ENCODE assay signal across 1 cellular context in genomic region chr18:13438507-13439056, GRCh38.
TF ChIP-seq lines count a peak whose summit lies in the region.

No MANE protein-coding gene starts in this region.

TF ChIP-seq in WTC11, 78 proteins besides CTCF, POLR2A, EP300 and RAD21 (continued from another document):
- TF ChIP-seq, protein P1, sequence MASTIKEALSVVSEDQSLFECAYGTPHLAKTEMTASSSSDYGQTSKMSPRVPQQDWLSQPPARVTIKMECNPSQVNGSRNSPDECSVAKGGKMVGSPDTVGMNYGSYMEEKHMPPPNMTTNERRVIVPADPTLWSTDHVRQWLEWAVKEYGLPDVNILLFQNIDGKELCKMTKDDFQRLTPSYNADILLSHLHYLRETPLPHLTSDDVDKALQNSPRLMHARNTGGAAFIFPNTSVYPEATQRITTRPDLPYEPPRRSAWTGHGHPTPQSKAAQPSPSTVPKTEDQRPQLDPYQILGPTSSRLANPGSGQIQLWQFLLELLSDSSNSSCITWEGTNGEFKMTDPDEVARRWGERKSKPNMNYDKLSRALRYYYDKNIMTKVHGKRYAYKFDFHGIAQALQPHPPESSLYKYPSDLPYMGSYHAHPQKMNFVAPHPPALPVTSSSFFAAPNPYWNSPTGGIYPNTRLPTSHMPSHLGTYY (CRISPR knock-in tag; IDR thresholded peaks at IDR 0.05), result no peak
- TF ChIP-seq, protein P2, sequence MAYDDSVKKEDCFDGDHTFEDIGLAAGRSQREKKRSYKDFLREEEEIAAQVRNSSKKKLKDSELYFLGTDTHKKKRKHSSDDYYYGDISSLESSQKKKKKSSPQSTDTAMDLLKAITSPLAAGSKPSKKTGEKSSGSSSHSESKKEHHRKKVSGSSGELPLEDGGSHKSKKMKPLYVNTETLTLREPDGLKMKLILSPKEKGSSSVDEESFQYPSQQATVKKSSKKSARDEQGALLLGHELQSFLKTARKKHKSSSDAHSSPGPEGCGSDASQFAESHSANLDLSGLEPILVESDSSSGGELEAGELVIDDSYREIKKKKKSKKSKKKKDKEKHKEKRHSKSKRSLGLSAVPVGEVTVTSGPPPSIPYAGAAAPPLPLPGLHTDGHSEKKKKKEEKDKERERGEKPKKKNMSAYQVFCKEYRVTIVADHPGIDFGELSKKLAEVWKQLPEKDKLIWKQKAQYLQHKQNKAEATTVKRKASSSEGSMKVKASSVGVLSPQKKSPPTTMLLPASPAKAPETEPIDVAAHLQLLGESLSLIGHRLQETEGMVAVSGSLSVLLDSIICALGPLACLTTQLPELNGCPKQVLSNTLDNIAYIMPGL (CRISPR knock-in tag; IDR thresholded peaks at IDR 0.05), result no peak
- no peak for TF ChIP-seq ARID4B (CRISPR knock-in tag; IDR thresholded peaks at IDR 0.05; ENCODE audit: borderline replicate concordance)
- TF ChIP-seq ZNF121 (CRISPR knock-in tag; IDR thresholded peaks at IDR 0.05), result no peak
- TF ChIP-seq JUN (CRISPR knock-in tag; IDR thresholded peaks at IDR 0.05), result no peak
TF ChIP-seq in WTC11: peak in this region for 0.
